ENCODE assay signal across 11 cellular contexts in the genomic region with DNA sequence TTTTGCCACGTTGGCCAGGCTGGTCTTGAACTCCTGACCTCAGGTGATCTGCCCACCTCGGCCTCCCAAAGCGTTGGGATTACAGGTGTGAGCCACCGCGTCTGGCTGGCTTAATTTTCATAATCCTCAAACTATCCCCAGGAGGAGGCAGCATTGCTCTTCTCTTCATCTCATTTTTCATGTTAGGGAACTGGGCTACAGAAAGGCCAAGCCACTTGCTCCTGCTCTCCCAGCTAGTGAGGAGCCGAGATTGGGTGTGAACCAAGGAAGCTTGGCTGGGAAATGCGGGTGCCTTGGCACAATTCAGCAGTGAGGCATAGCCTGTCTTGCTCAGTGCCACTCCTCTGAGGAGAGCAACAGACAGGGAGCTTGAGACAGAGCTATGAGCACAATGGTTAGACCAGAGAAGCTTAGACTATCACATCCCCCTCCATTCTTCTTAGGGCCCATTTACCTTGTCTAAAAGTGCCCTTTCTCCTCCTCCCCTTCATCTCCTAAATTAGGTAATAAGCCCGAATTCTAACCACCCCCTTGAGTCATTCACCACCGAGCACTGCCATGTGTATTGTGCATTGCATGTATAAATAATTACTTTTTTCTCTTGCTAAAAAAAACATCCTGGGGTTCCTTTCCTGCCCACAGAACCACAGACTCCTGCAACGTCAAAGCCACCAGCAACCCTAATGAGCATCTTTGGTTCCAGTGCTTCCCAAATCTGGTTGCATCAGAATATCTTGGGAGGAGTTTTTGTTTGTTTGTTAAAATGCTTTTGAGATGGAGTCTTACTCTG.
DNase-seq lines count a peak whose midpoint lies in the region; ATAC-seq lines count a peak whose summit lies in the region.
"Had no signal": no experiment of that assay in that cellular context is flagged by ENCODE, and none has a peak within 500 bp of the region (broad histone marks: within the 10 kb centered on the region; RNA-seq: fewer than 3 reads in every experiment).

No MANE protein-coding gene starts in this region.

- peak; percentile 39 for DNase-seq in NCI-H345 (lab: John Stamatoyannopoulos, UW)
- DNase-seq in NCI-H345 treated with DMSO at 0.1 percent for 48 hours (lab: John Stamatoyannopoulos, UW; ENCODE audit: unreplicated experiment), result no peak
- DNase-seq in Kasumi-1 (lab: John Stamatoyannopoulos, UW), result peak; percentile 8 to 27
- peak; percentile 10 for DNase-seq in SK-N-MC (ENCODE audit: low read depth, low spot score)
- peak; percentile 47 for DNase-seq in medulla oblongata (ENCODE audit: extremely low spot score)
- DNase-seq: cerebellar nuclear complex, nephron progenitor cell had no signal

- no peak overlapping the region for H3K27ac ChIP-seq in SK-N-MC
- H3K27ac ChIP-seq: RWPE1 had no signal

- H3K9me3 ChIP-seq in SK-N-MC (ENCODE audit: low read depth, low read length), result no peaks in the 10 kb centered on the region

- no peak overlapping the region for H3K4me3 ChIP-seq in SK-N-MC

- H3K9ac ChIP-seq in SK-N-MC (ENCODE audit: insufficient read length), result no peak overlapping the region

- H3K36me3 ChIP-seq in SK-N-MC (ENCODE audit: insufficient read depth, low read length), result no peaks in the 10 kb centered on the region

- ATAC-seq in HG03460 (IDR thresholded peaks at IDR 0.05; ENCODE audit: unreplicated experiment) (no peak), GM18867 (IDR thresholded peaks at IDR 0.05; ENCODE audit: unreplicated experiment) (no peak), HG02885 (IDR thresholded peaks at IDR 0.05; ENCODE audit: poor library complexity, unreplicated experiment) (no peak)
